12 cellular contexts compared by ENCODE assay signal in genomic region chr1:78101514-78101913, GRCh38. TPM values are rescaled to one million over a fixed set of nuclear protein-coding genes. Genes with fewer than 3 reads are reported as not detected.
DNase-seq lines count a peak whose midpoint lies in the region; ATAC-seq and TF ChIP-seq lines count a peak whose summit lies in the region.
"Had no signal": no experiment of that assay in that cellular context is flagged by ENCODE, and none has a peak within 500 bp of the region (broad histone marks: within the 10 kb centered on the region; RNA-seq: fewer than 3 reads in every experiment).

No MANE protein-coding gene starts in this region.

- intact Hi-C loops in right lobe of liver (cut with DNase I): no loop called here

- TF ChIP-seq POLR2A in right lobe of liver (IDR thresholded peaks at IDR 0.05): no peak

- WGBS in right lobe of liver (ENCODE audit: insufficient coverage, low coverage, low lambda C conversion rate, missing lambda C conversion rate): 41% methylated on average over 2 of the region's 2 CpGs

- H3K27ac ChIP-seq in ACC112 (ENCODE audit: low read depth, low read length) (peak overlapping the region; percentile 99), right lobe of liver (peak overlapping the region in 2 of 3 donors; percentile 5 to 63)
- H3K27ac ChIP-seq: C4-2B had no signal

- H3K4me1 ChIP-seq in ACC112 (ENCODE audit: control insufficient read depth, insufficient read depth, low read length, unreplicated experiment) (peaks cover 59% of the 10 kb centered on the region), right lobe of liver (no peaks in the 10 kb centered on the region)

- H3K27me3 ChIP-seq in ACC112 (ENCODE audit: insufficient read depth, low read length): no peaks in the 10 kb centered on the region
- no peaks in the 10 kb centered on the region for H3K27me3 ChIP-seq in right lobe of liver

- H3K9me3 ChIP-seq in right lobe of liver: no peaks in the 10 kb centered on the region

- DNase-seq in LoVo (ENCODE audit: low spot score): peak; percentile 81
- peak; percentile 98 for DNase-seq in dermis blood vessel endothelial cell
- peak in 1 of 3 donors; percentile 54 for DNase-seq in right lobe of liver
- no peak for DNase-seq in superior temporal gyrus (ENCODE audit: extremely low spot score)
- DNase-seq in SKM-1 treated with dmso at 0.1 percent for 144 hours (lab: John Stamatoyannopoulos, UW; ENCODE audit: unreplicated experiment): no peak
- DNase-seq: amygdala, NCI-H2107, T-helper 9 cell had no signal

- ATAC-seq in right lobe of liver (peak; percentile 80 to 91 (median 86)), GM18909 (IDR thresholded peaks at IDR 0.05; ENCODE audit: poor library complexity, unreplicated experiment) (no peak)
- ATAC-seq in activated CD4-positive, CD25-positive, alpha-beta regulatory T cell treated with anti-CD3 and anti-CD28 coated beads, Interleukin-2, amount 50 U/mL, for 24 hours: no peak

- no peak for TF ChIP-seq CTCF in right lobe of liver (IDR thresholded peaks at IDR 0.05)

- H2AFZ ChIP-seq in ACC112 (ENCODE audit: low read length, unreplicated experiment): peak overlapping the region; percentile 87

- H3K36me3 ChIP-seq in ACC112 (ENCODE audit: insufficient read depth, low read length) (no peaks in the 10 kb centered on the region), right lobe of liver (no peaks in the 10 kb centered on the region)

- no peaks in the 10 kb centered on the region for H3K79me2 ChIP-seq in ACC112 (ENCODE audit: control insufficient read depth, insufficient read depth, low read length, unreplicated experiment)

- peak overlapping the region; percentile 58 for H3K4me3 ChIP-seq in ACC112 (ENCODE audit: low read depth, low read length)
- no peak overlapping the region for H3K4me3 ChIP-seq in right lobe of liver

RNA-seq across cellular contexts. Expression of gene GIPC2, which starts 55.7 kb away (rescaled TPM):
- 55.5 and 69.1 TPM in 2 replicates for total RNA-seq in dermis blood vessel endothelial cell
- 1 to 10 TPM; 4.7 to 9.8 (median 7.0) TPM for total RNA-seq in right lobe of liver

Comparison
In these comparisons a context has a peak if more than half of its experiments do, and no peak if none do; other contexts are left out.
1. DNase-seq: peak in LoVo (single experiment) and dermis blood vessel endothelial cell (single experiment); none in superior temporal gyrus (single experiment) and SKM-1 treated with dmso at 0.1 percent for 144 hours (single experiment).
2. ATAC-seq: peak in right lobe of liver (4 of 4); none in activated CD4-positive, CD25-positive, alpha-beta regulatory T cell treated with anti-CD3 and anti-CD28 coated beads, Interleukin-2, amount 50 U/mL, for 24 hours (0 of 2) and GM18909 (single experiment).